ENCODE assay signal across 8 cellular contexts in genomic region chr11:43944761-43945311, GRCh38. TPM values are rescaled to one million over a fixed set of nuclear protein-coding genes. Genes with fewer than 3 reads are reported as not detected.
DNase-seq lines count a peak whose midpoint lies in the region; ATAC-seq and TF ChIP-seq lines count a peak whose summit lies in the region.

No MANE protein-coding gene starts in this region.

- H3K27ac ChIP-seq in GM23248 (no peak overlapping the region), OCI-LY1 (ENCODE audit: low read depth, low read length, poor library complexity, severe bottlenecking) (no peak overlapping the region), neural progenitor cell (no peak overlapping the region), temporal lobe (ENCODE audit: low read depth, low read length) (peak overlapping the region; percentile 56)

- H3K9me2 ChIP-seq in GM23248 (ENCODE audit: insufficient read depth) (no peaks in the 10 kb centered on the region), OCI-LY1 (ENCODE audit: low read depth, low read length) (no peaks in the 10 kb centered on the region)

- no peaks in the 10 kb centered on the region for H3F3A ChIP-seq in GM23248 (ENCODE audit: insufficient read depth)
- no peaks in the 10 kb centered on the region for H3F3A ChIP-seq in OCI-LY1 (ENCODE audit: insufficient read depth, low read length)
- H3F3A ChIP-seq in neural progenitor cell (ENCODE audit: low read depth) = peaks cover 31% of the 10 kb centered on the region

- peak overlapping the region; percentile 94 to 99 for H3K4me3 Mint-ChIP-seq in activated T-cell treated with anti-CD3 and anti-CD28 coated beads, Interleukin-2, amount 50 U/mL, for 72 hours
- H3K4me3 Mint-ChIP-seq in neural progenitor cell = peak overlapping the region; percentile 93

- ATAC-seq in activated T-cell treated with anti-CD3 and anti-CD28 coated beads, Interleukin-2, amount 50 U/mL, for 72 hours (replicated peaks in 1 of 2) = peak; percentile 40 to 44

- H3K27ac Mint-ChIP-seq in activated T-cell treated with anti-CD3 and anti-CD28 coated beads, Interleukin-2, amount 50 U/mL, for 72 hours = peak overlapping the region; percentile 13
- no peak overlapping the region for H3K27ac Mint-ChIP-seq in neural progenitor cell

- H3K27me3 ChIP-seq in BJ (ENCODE audit: control insufficient read depth, insufficient read depth, low read length) = peaks cover 46% of the 10 kb centered on the region
- peaks cover 14% of the 10 kb centered on the region for H3K27me3 ChIP-seq in GM23248 (replicated peaks; ENCODE audit: insufficient read depth)
- H3K27me3 ChIP-seq in OCI-LY1 (ENCODE audit: insufficient read depth, low read length) = no peaks in the 10 kb centered on the region
- peaks cover 63% of the 10 kb centered on the region for H3K27me3 ChIP-seq in neural progenitor cell

- H3K27me3 Mint-ChIP-seq in activated T-cell treated with anti-CD3 and anti-CD28 coated beads, Interleukin-2, amount 50 U/mL, for 72 hours (ENCODE audit: low read depth) = peaks cover 71% of the 10 kb centered on the region
- H3K27me3 Mint-ChIP-seq in neural progenitor cell (ENCODE audit: insufficient read depth, low read depth) = peaks cover 45% of the 10 kb centered on the region

- H3K36me3 ChIP-seq in BJ (ENCODE audit: control insufficient read depth, insufficient read depth, low read length) (no peaks in the 10 kb centered on the region), GM23248 (ENCODE audit: low read depth) (no peaks in the 10 kb centered on the region), OCI-LY1 (ENCODE audit: insufficient read depth, low read length) (no peaks in the 10 kb centered on the region), neural progenitor cell (no peaks in the 10 kb centered on the region)

- H3K9ac ChIP-seq in GM23248 (no peak overlapping the region), OCI-LY1 (ENCODE audit: low read length) (no peak overlapping the region), neural progenitor cell (no peak overlapping the region)

- H3K4me3 ChIP-seq in BJ (ENCODE audit: low read depth, low read length) (no peak overlapping the region), GM23248 (no peak overlapping the region), OCI-LY1 (ENCODE audit: low read depth, low read length, poor library complexity, severe bottlenecking) (no peak overlapping the region), fibroblast of pulmonary artery (replicated peaks; ENCODE audit: low read depth, low read length) (peak overlapping the region; percentile 69), neural progenitor cell (peak overlapping the region; percentile 76)

- H3K36me3 Mint-ChIP-seq in activated T-cell treated with anti-CD3 and anti-CD28 coated beads, Interleukin-2, amount 50 U/mL, for 72 hours (ENCODE audit: insufficient read depth in 2 of 2) = peaks cover 6 to 8% of the 10 kb centered on the region in 2 donors
- H3K36me3 Mint-ChIP-seq in neural progenitor cell = peaks cover 2% of the 10 kb centered on the region

- H3K4me1 ChIP-seq in GM23248 (ENCODE audit: insufficient read depth) (no peaks in the 10 kb centered on the region; the same call in 1 of the 2 replicates), OCI-LY1 (ENCODE audit: insufficient read depth, low read length, severe bottlenecking) (no peaks in the 10 kb centered on the region), neural progenitor cell (peaks cover 12% of the 10 kb centered on the region)

- H3K9me3 Mint-ChIP-seq in activated T-cell treated with anti-CD3 and anti-CD28 coated beads, Interleukin-2, amount 50 U/mL, for 72 hours = no peaks in the 10 kb centered on the region
- H3K9me3 Mint-ChIP-seq in neural progenitor cell = no peaks in the 10 kb centered on the region

- H3K4me2 ChIP-seq in GM23248 (ENCODE audit: unreplicated experiment) = no peak overlapping the region
- no peak overlapping the region for H3K4me2 ChIP-seq in OCI-LY1 (ENCODE audit: low read length)
- H3K4me2 ChIP-seq in neural progenitor cell = peak overlapping the region; percentile 99

- whole genome bisulfite sequencing in GM23248 (ENCODE audit: low coverage in 1 of 2, low lambda C conversion rate in 2 of 2, missing lambda C conversion rate in 2 of 2), 2 experiments = 39 to 40% methylated on average over 15 to 16 of the region's 16 CpGs

- H3K79me2 ChIP-seq in GM23248 (ENCODE audit: insufficient read depth) (no peaks in the 10 kb centered on the region), OCI-LY1 (ENCODE audit: insufficient read depth, low read length) (no peaks in the 10 kb centered on the region), neural progenitor cell (ENCODE audit: low read depth) (no peaks in the 10 kb centered on the region)

- CTCF ChIA-PET in BJ (lab: Yijun Ruan, JAX) = interaction anchor here (0.6 to 7.6 kb wide), 19 partner anchors 10 to 311 kb away, joined by 3 to 50 read pairs (median 4); no protein-coding TSS in a partner anchor

- H3K9me3 ChIP-seq in GM23248 (ENCODE audit: low read depth) = no peaks in the 10 kb centered on the region
- H3K9me3 ChIP-seq in OCI-LY1 (ENCODE audit: low read length) = no peaks in the 10 kb centered on the region
- H3K9me3 ChIP-seq in neural progenitor cell (ENCODE audit: low read depth) = no peaks in the 10 kb centered on the region

- POLR2A ChIA-PET in BJ (lab: Charles Lee) = no interaction called here

- in situ Hi-C loops in GM23248 (cut with MboI) = loop anchor here (5.0 kb wide), 1 partner anchor 87 kb away; no protein-coding TSS in a partner anchor

- TF ChIP-seq CTCF in BJ (IDR thresholded peaks at IDR 0.05; ENCODE audit: insufficient read depth, low read depth, low read length) = peak; percentile 87
- TF ChIP-seq CTCF in OCI-LY1 (IDR thresholded peaks at IDR 0.05; ENCODE audit: low read length) = peak; percentile 90
- peak; percentile 73 for TF ChIP-seq CTCF in fibroblast of pulmonary artery (IDR thresholded peaks at IDR 0.05; ENCODE audit: low read length, missing control alignments)
- TF ChIP-seq CTCF in neural progenitor cell (IDR thresholded peaks at IDR 0.05) = peak; percentile 80

- DNase-seq in BJ (ENCODE audit: low read depth) = no peak
- DNase-seq in GM23248 = peak; percentile 42
- peak; percentile 83 to 87 for DNase-seq in activated T-cell treated with anti-CD3 and anti-CD28 coated beads, Interleukin-2, amount 50 U/mL, for 72 hours
- DNase-seq in fibroblast of pulmonary artery (ENCODE audit: low read depth) = peak; percentile 64
- peak; percentile 58 for DNase-seq in neural progenitor cell (ENCODE audit: low spot score)
- no peak for DNase-seq in SHP77 (lab: John Stamatoyannopoulos, UW)

- no peaks in the 10 kb centered on the region for H4K20me1 ChIP-seq in GM23248 (ENCODE audit: insufficient read depth)
- H4K20me1 ChIP-seq in OCI-LY1 (ENCODE audit: insufficient read depth, low read length) = no peaks in the 10 kb centered on the region
- H4K20me1 ChIP-seq in neural progenitor cell (ENCODE audit: low read depth) = peaks cover 16% of the 10 kb centered on the region

- H2AFZ ChIP-seq in GM23248 (no peak overlapping the region), OCI-LY1 (ENCODE audit: low read length) (no peak overlapping the region), neural progenitor cell (replicated peaks) (no peak overlapping the region)

- peaks cover 24% of the 10 kb centered on the region for H3K4me1 Mint-ChIP-seq in activated T-cell treated with anti-CD3 and anti-CD28 coated beads, Interleukin-2, amount 50 U/mL, for 72 hours (ENCODE audit: low read depth)
- peaks cover 17% of the 10 kb centered on the region for H3K4me1 Mint-ChIP-seq in neural progenitor cell

RNA-seq across cellular contexts. Expression of gene C11orf96, which starts 2.4 kb away (rescaled TPM):
- polyA plus RNA-seq in BJ (2011; rRNA removed) (0.28 and 0.36 TPM in 2 replicates), GM23248 (2016; fragmentation: Nextera tagmentation; extraction: Ambion mirVana) (0.38 and 1.1 TPM in 2 replicates)
- not detected in 2 replicates for polyA minus RNA-seq in BJ (2011; rRNA and poly(A)+ RNA removed)
- 1.8 TPM in 2 replicates for total RNA-seq in GM23248 (2014; rRNA removed; shearing (Covaris generic))
- 1 to 10 TPM; 4.7 to 8.6 TPM for total RNA-seq in activated T-cell treated with anti-CD3 and anti-CD28 coated beads, Interleukin-2, amount 50 U/mL, for 72 hours
- total RNA-seq in neural progenitor cell (ENCODE audit: low replicate concordance) (0.32 and 5.4 TPM in 2 replicates), temporal lobe (10.8 TPM)

Comparison
In these comparisons a context has a peak if more than half of its experiments do, and no peak if none do; other contexts are left out.
1. DNase-seq: peak in GM23248 (single experiment), activated T-cell treated with anti-CD3 and anti-CD28 coated beads, Interleukin-2, amount 50 U/mL, for 72 hours (2 of 2), fibroblast of pulmonary artery (single experiment) and neural progenitor cell (single experiment); none in BJ (single experiment) and SHP77 (0 of 2).
2. H3K4me3 ChIP-seq: peak in fibroblast of pulmonary artery (single experiment) and neural progenitor cell (single experiment); none in BJ (single experiment), GM23248 (single experiment) and OCI-LY1 (single experiment).
3. Peak in every context shown above with its lines, with median percentiles within 50 percentile points of each other: CTCF ChIP-seq.